In the genomic region with DNA sequence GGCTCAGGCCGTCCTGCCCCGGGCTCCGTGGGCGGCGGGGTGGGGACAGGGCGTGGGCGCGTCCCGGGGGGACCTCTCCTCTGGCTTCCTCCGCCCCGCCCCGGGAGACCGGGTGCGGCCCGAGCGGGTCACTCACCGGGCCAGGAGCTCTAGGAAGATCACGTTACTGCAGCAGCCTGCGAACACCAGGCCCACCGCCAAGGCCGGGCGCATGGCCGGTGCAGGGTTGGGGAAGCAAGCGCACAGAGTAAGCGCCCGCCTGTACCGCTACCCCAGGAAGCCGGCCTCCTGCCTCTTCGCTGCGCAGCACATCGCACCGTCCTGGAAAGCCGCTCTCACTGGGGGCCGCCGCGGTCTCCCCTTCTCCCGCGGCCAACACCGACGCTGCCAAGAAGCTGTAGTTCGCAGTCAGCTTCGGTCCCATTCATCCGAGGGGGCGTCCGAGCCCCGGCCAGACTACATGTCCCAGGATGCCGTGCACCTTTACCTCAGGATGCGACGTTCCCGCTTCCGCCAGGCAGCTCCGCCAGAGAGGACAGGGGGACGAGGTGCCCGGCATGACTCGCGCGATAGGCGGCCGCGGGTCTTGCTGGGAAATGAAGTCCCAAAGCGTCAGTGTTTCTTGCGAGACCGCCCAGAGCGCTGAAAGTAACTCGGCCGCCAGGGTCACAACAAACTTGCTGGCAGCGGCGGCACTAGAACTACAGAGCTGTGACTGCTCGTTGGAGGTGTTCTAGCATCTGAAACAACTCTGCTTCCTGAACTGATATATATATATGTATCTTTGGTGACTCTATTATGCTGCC, we compare ENCODE assay signal across 1 cellular context.
TF ChIP-seq lines count a peak whose summit lies in the region.

A gene with protein sequence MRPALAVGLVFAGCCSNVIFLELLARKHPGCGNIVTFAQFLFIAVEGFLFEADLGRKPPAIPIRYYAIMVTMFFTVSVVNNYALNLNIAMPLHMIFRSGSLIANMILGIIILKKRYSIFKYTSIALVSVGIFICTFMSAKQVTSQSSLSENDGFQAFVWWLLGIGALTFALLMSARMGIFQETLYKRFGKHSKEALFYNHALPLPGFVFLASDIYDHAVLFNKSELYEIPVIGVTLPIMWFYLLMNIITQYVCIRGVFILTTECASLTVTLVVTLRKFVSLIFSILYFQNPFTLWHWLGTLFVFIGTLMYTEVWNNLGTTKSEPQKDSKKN (minus strand): TSS at position 392 of the 806 bp plus-strand sequence. CDS start 179 bp downstream, at position 213.

TF ChIP-seq in A549, 52 proteins besides CTCF, POLR2A, EP300 and RAD21 (continued from another document):
- TF ChIP-seq, protein P1, sequence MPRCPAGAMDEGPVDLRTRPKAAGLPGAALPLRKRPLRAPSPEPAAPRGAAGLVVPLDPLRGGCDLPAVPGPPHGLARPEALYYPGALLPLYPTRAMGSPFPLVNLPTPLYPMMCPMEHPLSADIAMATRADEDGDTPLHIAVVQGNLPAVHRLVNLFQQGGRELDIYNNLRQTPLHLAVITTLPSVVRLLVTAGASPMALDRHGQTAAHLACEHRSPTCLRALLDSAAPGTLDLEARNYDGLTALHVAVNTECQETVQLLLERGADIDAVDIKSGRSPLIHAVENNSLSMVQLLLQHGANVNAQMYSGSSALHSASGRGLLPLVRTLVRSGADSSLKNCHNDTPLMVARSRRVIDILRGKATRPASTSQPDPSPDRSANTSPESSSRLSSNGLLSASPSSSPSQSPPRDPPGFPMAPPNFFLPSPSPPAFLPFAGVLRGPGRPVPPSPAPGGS (IDR thresholded peaks at IDR 0.05) = peak; percentile 91
- TF ChIP-seq JUN (IDR thresholded peaks at IDR 0.05) (peak; percentile 60 to 87; a peak in 4 of 5 replicates), KDM5A (IDR thresholded peaks at IDR 0.05) (peak; percentile 53), MYC (IDR thresholded peaks at IDR 0.05; ENCODE audit: borderline replicate concordance, low read length) (peak; percentile 86), ESRRA (IDR thresholded peaks at IDR 0.05; ENCODE audit: borderline replicate concordance, low read length) (no peak), MAZ (IDR thresholded peaks at IDR 0.05; ENCODE audit: borderline replicate concordance, low read depth, low read length) (0 out of 2 replicates have a peak, but pooled peaks have one; percentile 17), FOXS1 (CRISPR knock-in tag; IDR thresholded peaks at IDR 0.05) (no peak), RNF2 (IDR thresholded peaks at IDR 0.05; ENCODE audit: borderline replicate concordance, low read depth) (peak; percentile 75; the same call in 1 of the 2 replicates), GATA3 (IDR thresholded peaks at IDR 0.05; ENCODE audit: borderline replicate concordance) (peak; percentile 28; the same call in 1 of the 2 replicates), NFE2L2 (conservative IDR thresholded peaks at IDR 0.05; ENCODE audit: low read length) (no peak), HOXB13 (CRISPR knock-in tag; IDR thresholded peaks at IDR 0.05; ENCODE audit: low read depth) (no peak), PHF8 (IDR thresholded peaks at IDR 0.05; ENCODE audit: borderline replicate concordance, low read depth) (peak; percentile 98), CBX8 (IDR thresholded peaks at IDR 0.05) (no peak), TFCP2L1 (CRISPR knock-in tag; IDR thresholded peaks at IDR 0.05) (0 out of 2 replicates have a peak, but pooled peaks have one; percentile 44), FOSL2 (IDR thresholded peaks at IDR 0.05) (no peak), FOSL2 (CRISPR knock-in tag; IDR thresholded peaks at IDR 0.05) (peak; percentile 45; the same call in 1 of the 2 replicates), CHD2 (IDR thresholded peaks at IDR 0.05; ENCODE audit: low read length, partially characterized antibody) (peak; percentile 98), CEBPB (IDR thresholded peaks at IDR 0.05) (no peak)
